ENCODE assay signal across 10 cellular contexts in the genomic region with DNA sequence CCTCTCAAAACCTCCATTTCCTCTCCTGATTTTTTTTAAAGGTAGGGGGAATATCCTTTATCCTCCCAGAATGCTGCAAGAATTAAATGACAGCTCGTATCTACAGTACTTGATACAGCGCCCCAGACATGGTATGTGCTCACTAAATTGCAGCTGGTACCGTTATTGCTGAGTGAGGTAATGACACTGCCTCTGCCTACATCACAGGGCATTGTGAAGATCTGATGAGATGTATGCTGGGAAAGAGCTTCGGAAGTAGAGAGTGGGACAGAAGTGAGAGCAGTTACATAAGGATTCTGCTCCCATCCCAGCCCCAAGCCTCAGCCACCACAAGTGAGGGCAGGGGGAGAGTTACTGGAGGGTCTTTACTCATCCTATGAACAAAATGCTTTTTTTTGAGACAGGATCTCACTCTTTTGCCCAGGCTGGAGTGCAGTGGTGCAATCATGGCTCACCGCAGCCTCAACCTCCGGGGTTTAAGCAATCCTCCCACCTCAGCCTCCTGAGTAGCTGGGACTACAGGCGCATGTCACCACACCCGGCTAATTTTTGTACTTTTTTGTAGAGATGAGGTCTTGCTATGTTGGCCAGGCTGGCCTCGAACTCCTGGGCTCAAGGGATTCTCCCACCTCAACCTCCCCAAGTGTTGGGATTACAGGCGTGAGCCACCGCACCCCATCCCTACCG. TPM values are rescaled to one million over a fixed set of nuclear protein-coding genes. Genes with fewer than 3 reads are reported as not detected.
A peak's percentile ranks its signal among the peaks of the same experiment; 100 is the strongest.
DNase-seq lines count a peak whose midpoint lies in the region; ATAC-seq and TF ChIP-seq lines count a peak whose summit lies in the region.
"Had no signal": no experiment of that assay in that cellular context is flagged by ENCODE, and none has a peak within 500 bp of the region (broad histone marks: within the 10 kb centered on the region; RNA-seq: fewer than 3 reads in every experiment).

No MANE protein-coding gene starts in this region.

- H3K4me1 Mint-ChIP-seq in CD4-positive, CD25-positive, alpha-beta regulatory T cell = peaks cover 8 to 78% (median 56%) of the 10 kb centered on the region in 4 donors
- peaks cover 85% of the 10 kb centered on the region for H3K4me1 Mint-ChIP-seq in brain
- H3K4me1 Mint-ChIP-seq in natural killer cell = peaks cover 52 to 67% of the 10 kb centered on the region in 2 donors

- TF ChIP-seq EP300 in ovary (IDR thresholded peaks at IDR 0.05) = no peak

- no peak for TF ChIP-seq POLR2A in ovary (IDR thresholded peaks at IDR 0.05)

- H3K9me3 ChIP-seq in CD4-positive, CD25-positive, alpha-beta regulatory T cell (ENCODE audit: control insufficient read depth in 2 of 2, low read length in 2 of 2) = no peaks in the 10 kb centered on the region
- H3K9me3 ChIP-seq in ovary = no peaks in the 10 kb centered on the region

- H3K27me3 ChIP-seq in CD4-positive, CD25-positive, alpha-beta regulatory T cell (ENCODE audit: control insufficient read depth, insufficient read depth, low read length) = no peaks in the 10 kb centered on the region
- no peaks in the 10 kb centered on the region for H3K27me3 ChIP-seq in ovary

- DNase-seq in CD4-positive, CD25-positive, alpha-beta regulatory T cell = no peak
- no peak for DNase-seq in Jurkat, Clone E6-1 (ENCODE audit: low read depth, low spot score)
- DNase-seq in natural killer cell = no peak
- DNase-seq in Right ventricle myocardium superior = no peak
- no peak for DNase-seq in GM13976 (ENCODE audit: low spot score)
- DNase-seq in ovary = no peak
- DNase-seq: NCI-H526 treated with DMSO at 0.1 percent for 48 hours, small intestine had no signal

- no peak for ATAC-seq in CD4-positive, CD25-positive, alpha-beta regulatory T cell (ENCODE audit: low read depth in 2 of 2)
- ATAC-seq in natural killer cell = no peak
- ATAC-seq in Right ventricle myocardium superior (ENCODE audit: poor library complexity) = no peak
- ATAC-seq in GM21786 (IDR thresholded peaks at IDR 0.05; ENCODE audit: unreplicated experiment) = no peak

- peak overlapping the region; percentile 90 to 96 (median 92) for H3K4me3 Mint-ChIP-seq in CD4-positive, CD25-positive, alpha-beta regulatory T cell
- H3K4me3 Mint-ChIP-seq in brain = peak overlapping the region; percentile 89 to 98 (median 97)
- peak overlapping the region; percentile 93 for H3K4me3 Mint-ChIP-seq in natural killer cell

- intact Hi-C loops in natural killer cell (cut with micrococcal nuclease) = no loop called here
- intact Hi-C loops in Right ventricle myocardium superior (cut with DNase I) = no loop called here
- intact Hi-C loops in ovary (cut with DNase I) = loop anchor here in 1 of 4 donors (10.0 kb wide), 1 partner anchor 139 kb away; a partner anchor contains a TSS

- peaks cover 5% of the 10 kb centered on the region for H3K27me3 Mint-ChIP-seq in CD4-positive, CD25-positive, alpha-beta regulatory T cell
- H3K27me3 Mint-ChIP-seq in brain (peaks cover 9% of the 10 kb centered on the region), natural killer cell (ENCODE audit: low read depth in 2 of 2) (no peaks in the 10 kb centered on the region)

- peaks cover 46% of the 10 kb centered on the region for H3K4me1 ChIP-seq in CD4-positive, CD25-positive, alpha-beta regulatory T cell (ENCODE audit: control insufficient read depth, insufficient read depth, low read length, poor library complexity, severe bottlenecking)
- peaks cover 11% of the 10 kb centered on the region for H3K4me1 ChIP-seq in ovary (ENCODE audit: insufficient read depth)

- peaks cover 0 to 2% (median 0%) of the 10 kb centered on the region in 7 donors for H3K9me3 Mint-ChIP-seq in CD4-positive, CD25-positive, alpha-beta regulatory T cell
- H3K9me3 Mint-ChIP-seq in brain (no peaks in the 10 kb centered on the region), natural killer cell (no peaks in the 10 kb centered on the region)

- 80 to 85% (median 83%) methylated on average over 12 of the region's 12 CpGs for WGBS in ovary, 3 donors

- peaks cover 2% of the 10 kb centered on the region for H3K36me3 ChIP-seq in CD4-positive, CD25-positive, alpha-beta regulatory T cell (ENCODE audit: control insufficient read depth, insufficient read depth, low read length)
- H3K36me3 ChIP-seq in ovary = no peaks in the 10 kb centered on the region

- peaks cover 5% of the 10 kb centered on the region for H3K36me3 Mint-ChIP-seq in CD4-positive, CD25-positive, alpha-beta regulatory T cell
- H3K36me3 Mint-ChIP-seq in brain = peaks cover 36% of the 10 kb centered on the region
- H3K36me3 Mint-ChIP-seq in natural killer cell = no peaks in the 10 kb centered on the region

- H3K27ac Mint-ChIP-seq in CD4-positive, CD25-positive, alpha-beta regulatory T cell = peak overlapping the region; percentile 80 to 92 (median 91)
- peak overlapping the region; percentile 91 to 98 (median 96) for H3K27ac Mint-ChIP-seq in brain
- H3K27ac Mint-ChIP-seq in natural killer cell = peak overlapping the region; percentile 70 to 88

- no peak overlapping the region for H3K27ac ChIP-seq in CD4-positive, CD25-positive, alpha-beta regulatory T cell (ENCODE audit: insufficient read depth, low read length, poor library complexity, severe bottlenecking)
- no peak overlapping the region for H3K27ac ChIP-seq in ovary

- in situ Hi-C loops in GM13976 (cut with MboI; ENCODE audit: low sequenced_read_pairs, unreplicated experiment) = no loop called here

- peak overlapping the region; percentile 73 for H3K4me3 ChIP-seq in CD4-positive, CD25-positive, alpha-beta regulatory T cell (ENCODE audit: low read depth, low read length)
- peak overlapping the region; percentile 97; the same call in 1 of the 2 replicates for H3K4me3 ChIP-seq in Jurkat, Clone E6-1 (ENCODE audit: low read length)
- no peak overlapping the region for H3K4me3 ChIP-seq in ovary

- no peak for TF ChIP-seq CTCF in brain (conservative IDR thresholded peaks at IDR 0.05)
- TF ChIP-seq CTCF in natural killer cell (IDR thresholded peaks at IDR 0.05) = no peak
- TF ChIP-seq CTCF in GM13976 (IDR thresholded peaks at IDR 0.05; ENCODE audit: borderline replicate concordance, control extremely low read depth, extremely low read depth, insufficient read depth, missing control alignments) = no peak
- TF ChIP-seq CTCF in ovary (IDR thresholded peaks at IDR 0.05) = no peak

RNA-seq across cellular contexts. Expression of a gene that starts 1.7 kb away (rescaled TPM):
- total RNA-seq in CD4-positive, CD25-positive, alpha-beta regulatory T cell = 18.7 TPM
- polyA plus RNA-seq in CD4-positive, CD25-positive, alpha-beta regulatory T cell = 1 to 10 TPM; 2.7 to 4.9 (median 3.5) TPM
- 9.9 TPM for polyA plus RNA-seq in Jurkat, Clone E6-1 (2012; ENCODE audit: insufficient read depth, insufficient read length)
- polyA plus RNA-seq in brain (ENCODE audit: insufficient read depth, low read depth, low replicate concordance) (9.0 TPM), ovary (10 to 100 TPM; 10.7 to 12.0 TPM)
- total RNA-seq in natural killer cell (10 to 100 TPM; 19.1 to 23.3 (median 19.8) TPM), Right ventricle myocardium superior (13.9 TPM), ovary (10 to 100 TPM; 10.9 to 24.4 (median 19.0) TPM)

RNA-seq across cellular contexts. Expression of a gene that starts 2.1 kb away (rescaled TPM):
- total RNA-seq in CD4-positive, CD25-positive, alpha-beta regulatory T cell = 121 TPM
- polyA plus RNA-seq in CD4-positive, CD25-positive, alpha-beta regulatory T cell = 10 to 100 TPM; 11.9 to 16.7 (median 15.0) TPM
- polyA plus RNA-seq in Jurkat, Clone E6-1 (2012; ENCODE audit: insufficient read depth, insufficient read length) = 39.4 TPM
- 104 TPM for polyA plus RNA-seq in brain (ENCODE audit: insufficient read depth, low read depth, low replicate concordance)
- 100 to 1,000 TPM; 125 to 152 (median 125) TPM for total RNA-seq in natural killer cell
- total RNA-seq in Right ventricle myocardium superior = 38.4 TPM
- total RNA-seq in ovary = 10 to 100 TPM; 37.3 to 85.3 (median 59.1) TPM
- 10 to 100 TPM; 34.8 to 59.3 TPM for polyA plus RNA-seq in ovary

RNA-seq across cellular contexts. Expression of a gene that starts 27.2 kb away (rescaled TPM):
- total RNA-seq in CD4-positive, CD25-positive, alpha-beta regulatory T cell = 171 TPM
- polyA plus RNA-seq in CD4-positive, CD25-positive, alpha-beta regulatory T cell = 10 to 100 TPM; 37.0 to 54.5 (median 44.7) TPM
- 61.6 TPM for polyA plus RNA-seq in Jurkat, Clone E6-1 (2012; ENCODE audit: insufficient read depth, insufficient read length)
- polyA plus RNA-seq in brain (ENCODE audit: insufficient read depth, low read depth, low replicate concordance) = 42.0 TPM
- 100 to 1,000 TPM; 179 to 216 (median 203) TPM for total RNA-seq in natural killer cell
- total RNA-seq in Right ventricle myocardium superior = 10.1 TPM
- 10 to 100 TPM; 21.2 to 55.4 (median 46.6) TPM for total RNA-seq in ovary
- 10 to 100 TPM; 17.7 to 29.7 TPM for polyA plus RNA-seq in ovary

RNA-seq across cellular contexts. Expression of a gene that starts 44.2 kb away (rescaled TPM):
- total RNA-seq in CD4-positive, CD25-positive, alpha-beta regulatory T cell = 23.9 TPM
- polyA plus RNA-seq in CD4-positive, CD25-positive, alpha-beta regulatory T cell = 10 to 100 TPM; 23.6 to 28.8 (median 27.2) TPM
- 89.8 TPM for polyA plus RNA-seq in Jurkat, Clone E6-1 (2012; ENCODE audit: insufficient read depth, insufficient read length)
- polyA plus RNA-seq in brain (ENCODE audit: insufficient read depth, low read depth, low replicate concordance) (175 TPM), ovary (10 to 100 TPM; 26.8 to 47.9 TPM)
- total RNA-seq in natural killer cell (10 to 100 TPM; 11.2 to 23.1 (median 18.9) TPM), Right ventricle myocardium superior (7.0 TPM), ovary (100 to 1,000 TPM in 1 of 7 donors, 10 to 100 TPM in 6; 42.4 to 339 (median 65.1) TPM)
